8 cellular contexts compared by ENCODE assay signal in genomic region chr1:9718006-9718680, GRCh38.
DNase-seq lines count a peak whose midpoint lies in the region; ATAC-seq and TF ChIP-seq lines count a peak whose summit lies in the region.

No MANE protein-coding gene starts in this region.

- H3K4me2 ChIP-seq in Loucy (ENCODE audit: low read depth, low read length, poor library complexity, severe bottlenecking) = peak overlapping the region; percentile 95

- H3K4me3 Mint-ChIP-seq in T-helper 2 cell treated with Interferon-gamma antibody and Interleukin-4, amounts not matched to agents 5 μg/mL and 100 μg/mL, for 36 hours = peak overlapping the region; percentile 90

- no peaks in the 10 kb centered on the region for H3K27me3 ChIP-seq in Loucy (ENCODE audit: insufficient read depth, low read length, poor library complexity, severe bottlenecking)
- H3K27me3 ChIP-seq in effector memory CD4-positive, alpha-beta T cell (replicated peaks; ENCODE audit: control insufficient read depth, insufficient read depth, low read length, poor library complexity, severe bottlenecking) = no peaks in the 10 kb centered on the region
- H3K27me3 ChIP-seq in spleen (replicated peaks in 1 of 7) = peaks cover 0 to 11% (median 0%) of the 10 kb centered on the region in 7 donors

- peaks cover 35% of the 10 kb centered on the region for H3K4me1 Mint-ChIP-seq in T-helper 2 cell treated with Interferon-gamma antibody and Interleukin-4, amounts not matched to agents 5 μg/mL and 100 μg/mL, for 36 hours (ENCODE audit: low read depth)

- H3F3A ChIP-seq in Loucy (ENCODE audit: low read depth) = no peaks in the 10 kb centered on the region

- peak overlapping the region; percentile 78 for H3K4me3 ChIP-seq in Loucy (ENCODE audit: low read length, poor library complexity, severe bottlenecking)
- H3K4me3 ChIP-seq in effector memory CD4-positive, alpha-beta T cell (ENCODE audit: insufficient read depth, low read depth, low read length, poor library complexity, severe bottlenecking) = peak overlapping the region; percentile 68
- H3K4me3 ChIP-seq in spleen = peak overlapping the region in 5 of 8 donors; percentile 4 to 74 (median 43)

- H3K36me3 ChIP-seq in Loucy (ENCODE audit: insufficient read depth, low read length) (no peaks in the 10 kb centered on the region), spleen (peaks cover 7 to 100% (median 80%) of the 10 kb centered on the region in 6 donors)
- peaks cover 55% of the 10 kb centered on the region for H3K36me3 ChIP-seq in effector memory CD4-positive, alpha-beta T cell (ENCODE audit: control insufficient read depth, insufficient read depth, low read length)

- H3K27ac Mint-ChIP-seq in T-helper 2 cell treated with Interferon-gamma antibody and Interleukin-4, amounts not matched to agents 5 μg/mL and 100 μg/mL, for 36 hours = peak overlapping the region; percentile 93

- TF ChIP-seq POLR2A in spleen (IDR thresholded peaks at IDR 0.05) = no peak

- 74 to 80% (median 80%) methylated on average over 9 to 10 of the region's 10 CpGs for WGBS in spleen, 5 donors

- no peaks in the 10 kb centered on the region for H3K9me2 ChIP-seq in Loucy (replicated peaks; ENCODE audit: low read depth, low read length)

- H3K9ac ChIP-seq in Loucy (ENCODE audit: low read depth, low read length, poor library complexity, severe bottlenecking) = peak overlapping the region; percentile 89

- intact Hi-C loops in spleen (cut with DNase I; ENCODE audit: low total_unique reads) = no loop called here

- H3K27ac ChIP-seq in effector memory CD4-positive, alpha-beta T cell (ENCODE audit: insufficient read depth, low read length, poor library complexity, severe bottlenecking) = peak overlapping the region; percentile 81
- H3K27ac ChIP-seq in spleen = peak overlapping the region; percentile 31 to 97 (median 89)

- H3K4me1 ChIP-seq in Loucy (ENCODE audit: insufficient read depth, low read length, poor library complexity, severe bottlenecking) = peaks cover 14% of the 10 kb centered on the region
- H3K4me1 ChIP-seq in effector memory CD4-positive, alpha-beta T cell (ENCODE audit: control insufficient read depth, insufficient read depth, low read length, poor library complexity, severe bottlenecking) = peaks cover 84% of the 10 kb centered on the region
- H3K4me1 ChIP-seq in spleen = peaks cover 23 to 94% (median 74%) of the 10 kb centered on the region in 6 donors

- H2AFZ ChIP-seq in Loucy (ENCODE audit: low read length) = peak overlapping the region; percentile 75

- H3K27me3 Mint-ChIP-seq in T-helper 2 cell treated with Interferon-gamma antibody and Interleukin-4, amounts not matched to agents 5 μg/mL and 100 μg/mL, for 36 hours (ENCODE audit: low read depth) = no peaks in the 10 kb centered on the region

- H3K79me2 ChIP-seq in Loucy (ENCODE audit: insufficient read depth, low read length) = peaks cover 14% of the 10 kb centered on the region; the same call in 1 of the 2 replicates

- ATAC-seq in GM21515 (IDR thresholded peaks at IDR 0.05; ENCODE audit: unreplicated experiment) (no peak), HG03378 (IDR thresholded peaks at IDR 0.05; ENCODE audit: unreplicated experiment) (no peak)

- no peaks in the 10 kb centered on the region for H3K9me3 ChIP-seq in Loucy (ENCODE audit: insufficient read depth, low read depth, low read length)
- no peaks in the 10 kb centered on the region for H3K9me3 ChIP-seq in effector memory CD4-positive, alpha-beta T cell (ENCODE audit: control insufficient read depth, low read length)
- peaks cover 0 to 6% (median 1%) of the 10 kb centered on the region in 8 donors for H3K9me3 ChIP-seq in spleen

- no peaks in the 10 kb centered on the region for H3K9me3 Mint-ChIP-seq in T-helper 2 cell treated with Interferon-gamma antibody and Interleukin-4, amounts not matched to agents 5 μg/mL and 100 μg/mL, for 36 hours

- DNase-seq in T-helper 2 cell treated with Interferon-gamma antibody and Interleukin-4, amounts not matched to agents 5 μg/mL and 100 μg/mL, for 36 hours (ENCODE audit: low spot score) = no peak
- no peak for DNase-seq in T-helper 2 cell
- DNase-seq in effector memory CD4-positive, alpha-beta T cell = no peak
- peak; percentile 75 for DNase-seq in spleen
- DNase-seq in DMS 273 (lab: John Stamatoyannopoulos, UW; ENCODE audit: unreplicated experiment) = no peak

- no peaks in the 10 kb centered on the region for H4K20me1 ChIP-seq in Loucy (ENCODE audit: insufficient read depth, low read length, poor library complexity, severe bottlenecking)

- no peak; the same call in 1 of the 2 replicates for TF ChIP-seq CTCF in Loucy (conservative IDR thresholded peaks at IDR 0.05; ENCODE audit: low read length)
- peak in 1 of 11 experiments; percentile 14 for TF ChIP-seq CTCF in spleen (IDR thresholded peaks at IDR 0.05 in 8 of 11, conservative IDR thresholded peaks at IDR 0.05 in 3 of 11)

- peaks cover 75% of the 10 kb centered on the region for H3K36me3 Mint-ChIP-seq in T-helper 2 cell treated with Interferon-gamma antibody and Interleukin-4, amounts not matched to agents 5 μg/mL and 100 μg/mL, for 36 hours (ENCODE audit: low read depth)
